ENCODE assay signal across 8 cellular contexts in the genomic region with DNA sequence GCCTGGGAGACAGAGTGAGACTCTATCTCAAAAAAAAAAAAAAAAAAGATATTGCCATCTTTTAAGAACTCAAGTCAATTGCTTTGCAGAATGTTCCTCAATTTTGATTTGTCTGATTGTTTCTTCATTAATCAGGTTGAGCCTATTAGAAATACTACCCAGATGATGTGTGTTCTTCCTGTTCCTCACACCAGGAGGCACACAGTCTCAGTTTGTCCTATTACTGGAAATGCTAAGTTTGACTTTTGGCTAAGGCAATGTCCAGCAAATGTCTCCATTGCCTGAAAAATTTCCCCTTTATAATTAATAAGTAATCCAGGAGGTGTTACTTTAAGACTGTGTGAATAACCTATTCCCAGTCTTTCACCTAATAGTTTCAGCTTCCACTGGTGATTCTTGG. TPM values are rescaled to one million over a fixed set of nuclear protein-coding genes. Genes with fewer than 3 reads are reported as not detected.
DNase-seq lines count a peak whose midpoint lies in the region; ATAC-seq and TF ChIP-seq lines count a peak whose summit lies in the region.
"Had no signal": no experiment of that assay in that cellular context is flagged by ENCODE, and none has a peak within 500 bp of the region (broad histone marks: within the 10 kb centered on the region; RNA-seq: fewer than 3 reads in every experiment).

No MANE protein-coding gene starts in this region.

- ATAC-seq in natural killer cell (no peak), GM19463 (IDR thresholded peaks at IDR 0.05; ENCODE audit: unreplicated experiment) (no peak)

- peak overlapping the region; percentile 89 for H3K4me3 ChIP-seq in adipocyte (ENCODE audit: low read length)

- H3K27me3 ChIP-seq in adipocyte (replicated peaks; ENCODE audit: control insufficient read depth, insufficient read depth, low read length) = no peaks in the 10 kb centered on the region

- H3K9me3 ChIP-seq in adipocyte (ENCODE audit: control insufficient read depth, low read length) = no peaks in the 10 kb centered on the region
- H3K9me3 ChIP-seq: lower lobe of right lung had no signal

- peak; percentile 1 for DNase-seq in DMS53 treated with DMSO at 0.1 percent for 48 hours (lab: John Stamatoyannopoulos, UW; ENCODE audit: unreplicated experiment)
- peak; percentile 52 for DNase-seq in HuH-7 (ENCODE audit: low spot score)
- DNase-seq in adipocyte (ENCODE audit: low read depth) = peak; percentile 26
- no peak for DNase-seq in natural killer cell
- DNase-seq in NCI-H2107 (lab: John Stamatoyannopoulos, UW) = no peak
- no peak for DNase-seq in activated effector memory CD4-positive, alpha-beta T cell treated with anti-CD3 and anti-CD28 coated beads, Interleukin-2, amount 50 U/mL, for 16 hours

- no peaks in the 10 kb centered on the region for H3K36me3 ChIP-seq in adipocyte (ENCODE audit: control insufficient read depth, insufficient read depth, low read length, severe bottlenecking)
- H3K36me3 ChIP-seq: lower lobe of right lung had no signal

- intact Hi-C loops in natural killer cell (cut with micrococcal nuclease) = no loop called here

- no peak for TF ChIP-seq CTCF in natural killer cell (IDR thresholded peaks at IDR 0.05)

- H3K9me3 Mint-ChIP-seq in natural killer cell = peaks cover 5 to 9% of the 10 kb centered on the region in 2 donors

- H3K27ac Mint-ChIP-seq in natural killer cell = peak overlapping the region in 1 of 2 donors; percentile 76

- H3K4me1 Mint-ChIP-seq in natural killer cell = peaks cover 4 to 5% of the 10 kb centered on the region in 2 donors

- H3K4me3 Mint-ChIP-seq in natural killer cell = peak overlapping the region; percentile 25

- peaks cover 4 to 7% of the 10 kb centered on the region in 2 donors for H3K27me3 Mint-ChIP-seq in natural killer cell (ENCODE audit: low read depth in 2 of 2)

- no peak overlapping the region for H3K9ac ChIP-seq in adipocyte (ENCODE audit: low read length)

- peaks cover 6% of the 10 kb centered on the region for H3K4me1 ChIP-seq in adipocyte (ENCODE audit: control insufficient read depth, insufficient read depth, low read length)

- peaks cover 19% of the 10 kb centered on the region for H3K36me3 Mint-ChIP-seq in natural killer cell

RNA-seq across cellular contexts. Expression of gene BOLA3, which starts 28.4 kb away (rescaled TPM):
- total RNA-seq in natural killer cell = 10 to 100 TPM in 2 of 3 donors, 1 to 10 TPM in 1; 8.1 to 13.8 (median 11.9) TPM

RNA-seq across cellular contexts. Expression of gene MOB1A, which starts 59.4 kb away (rescaled TPM):
- 100 to 1,000 TPM; 211 to 239 (median 222) TPM for total RNA-seq in natural killer cell

Comparison
In these comparisons a context has a peak if more than half of its experiments do, and no peak if none do; other contexts are left out.
1. DNase-seq: peak in DMS53 treated with DMSO at 0.1 percent for 48 hours (single experiment), HuH-7 (single experiment) and adipocyte (single experiment); none in natural killer cell (single experiment), NCI-H2107 (single experiment) and activated effector memory CD4-positive, alpha-beta T cell treated with anti-CD3 and anti-CD28 coated beads, Interleukin-2, amount 50 U/mL, for 16 hours (single experiment).